Comparison of ENCODE assay signal across 10 cellular contexts in the genomic region with DNA sequence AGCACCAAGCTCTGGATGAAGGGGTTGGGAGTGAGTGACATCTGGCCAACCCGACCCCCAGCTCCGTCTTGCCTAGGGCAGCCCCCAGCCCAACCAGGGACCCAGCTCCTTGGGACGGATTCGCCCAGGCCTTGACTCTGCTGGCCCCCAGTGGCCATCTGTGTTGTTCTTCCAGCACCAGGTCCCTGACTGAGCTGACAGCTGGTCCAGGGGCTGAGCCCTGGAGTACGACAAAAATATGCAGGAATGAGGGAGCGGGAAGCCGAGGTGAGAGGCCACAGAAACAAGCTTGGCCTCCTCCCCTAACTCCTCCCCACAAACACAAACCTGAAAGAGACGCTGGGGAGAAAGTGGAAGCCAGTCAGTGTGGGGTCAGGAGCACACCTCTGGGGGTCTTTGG. TPM values are rescaled to one million over a fixed set of nuclear protein-coding genes. Genes with fewer than 3 reads are reported as not detected.
A peak's percentile ranks its signal among the peaks of the same experiment; 100 is the strongest.
DNase-seq lines count a peak whose midpoint lies in the region; ATAC-seq and TF ChIP-seq lines count a peak whose summit lies in the region.
"Had no signal": no experiment of that assay in that cellular context is flagged by ENCODE, and none has a peak within 500 bp of the region (broad histone marks: within the 10 kb centered on the region; RNA-seq: fewer than 3 reads in every experiment).

No MANE protein-coding gene starts in this region.

- H2AFZ ChIP-seq in Loucy (ENCODE audit: low read length) = no peak overlapping the region

- TF ChIP-seq CTCF in Loucy (conservative IDR thresholded peaks at IDR 0.05; ENCODE audit: low read length) (peak; percentile 69), right atrium auricular region (IDR thresholded peaks at IDR 0.05) (peak; percentile 70 to 74), spleen (IDR thresholded peaks at IDR 0.05 in 8 of 11, conservative IDR thresholded peaks at IDR 0.05 in 3 of 11) (peak in 10 of 11 experiments; percentile 17 to 76 (median 54))

- CTCF ChIA-PET in activated CD8-positive, alpha-beta memory T cell treated with anti-CD3 and anti-CD28 coated beads, Interleukin-2, amount 10 ng/mL, durations not matched to agents 7 days and 5 days (lab: Charles Lee) = interaction anchor here (0.7 to 1.8 kb wide), 5 partner anchors 13 to 914 kb away, joined by 3 to 8 read pairs (median 5); no protein-coding TSS in a partner anchor

- H3K27ac ChIP-seq in right atrium auricular region (no peak overlapping the region), spleen (no peak overlapping the region)

- WGBS in spleen, 5 donors = 6 to 24% (median 10%) methylated on average over 6 to 8 of the region's 8 CpGs

- H3K4me1 ChIP-seq in Loucy (ENCODE audit: insufficient read depth, low read length, poor library complexity, severe bottlenecking) = no peaks in the 10 kb centered on the region
- no peaks in the 10 kb centered on the region for H3K4me1 ChIP-seq in right atrium auricular region
- no peaks in the 10 kb centered on the region for H3K4me1 ChIP-seq in spleen

- H3K9ac ChIP-seq in Loucy (ENCODE audit: low read depth, low read length, poor library complexity, severe bottlenecking) = no peak overlapping the region

- no peak overlapping the region for H3K4me3 Mint-ChIP-seq in activated CD8-positive, alpha-beta memory T cell treated with anti-CD3 and anti-CD28 coated beads, Interleukin-2, amount 10 ng/mL, durations not matched to agents 7 days and 5 days

- DNase-seq in DMS153 (lab: John Stamatoyannopoulos, UW) (peak; percentile 18), DMS153 treated with DMSO at 0.1 percent for 48 hours (lab: John Stamatoyannopoulos, UW; ENCODE audit: unreplicated experiment) (no peak), right atrium auricular region (ENCODE audit: low spot score) (peak; percentile 65), spleen (no peak), NCI-H1436 treated with DMSO at 0.1 percent for 48 hours (lab: John Stamatoyannopoulos, UW) (no peak)
- peak; percentile 47 for DNase-seq in activated CD8-positive, alpha-beta memory T cell treated with anti-CD3 and anti-CD28 coated beads, Interleukin-2, amount 10 ng/mL, durations not matched to agents 7 days and 5 days

- no peak overlapping the region for H3K4me2 ChIP-seq in Loucy (ENCODE audit: low read depth, low read length, poor library complexity, severe bottlenecking)

- no peaks in the 10 kb centered on the region for H3K9me3 Mint-ChIP-seq in activated CD8-positive, alpha-beta memory T cell treated with anti-CD3 and anti-CD28 coated beads, Interleukin-2, amount 10 ng/mL, durations not matched to agents 7 days and 5 days (ENCODE audit: low read depth)

- no peak overlapping the region for H3K27ac Mint-ChIP-seq in activated CD8-positive, alpha-beta memory T cell treated with anti-CD3 and anti-CD28 coated beads, Interleukin-2, amount 10 ng/mL, durations not matched to agents 7 days and 5 days

- H3K79me2 ChIP-seq in Loucy (ENCODE audit: insufficient read depth, low read length) = no peaks in the 10 kb centered on the region

- peaks cover 2% of the 10 kb centered on the region for H3K27me3 Mint-ChIP-seq in activated CD8-positive, alpha-beta memory T cell treated with anti-CD3 and anti-CD28 coated beads, Interleukin-2, amount 10 ng/mL, durations not matched to agents 7 days and 5 days

- H3F3A ChIP-seq in Loucy (ENCODE audit: low read depth) = no peaks in the 10 kb centered on the region

- ATAC-seq in activated CD8-positive, alpha-beta memory T cell treated with anti-CD3 and anti-CD28 coated beads, Interleukin-2, amount 10 ng/mL, durations not matched to agents 7 days and 5 days = no peak
- no peak for ATAC-seq in HG02884 (IDR thresholded peaks at IDR 0.05; ENCODE audit: unreplicated experiment)

- H3K27me3 ChIP-seq in Loucy (ENCODE audit: insufficient read depth, low read length, poor library complexity, severe bottlenecking) (no peaks in the 10 kb centered on the region), right atrium auricular region (peaks cover 0 to under 1% of the 10 kb centered on the region in 2 donors), spleen (replicated peaks in 1 of 7) (peaks cover 0 to 55% (median 4%) of the 10 kb centered on the region in 7 donors)

- H3K4me3 ChIP-seq in Loucy (ENCODE audit: low read length, poor library complexity, severe bottlenecking) = no peak overlapping the region
- H3K4me3 ChIP-seq in right atrium auricular region = no peak overlapping the region
- no peak overlapping the region for H3K4me3 ChIP-seq in spleen
- H3K4me3 ChIP-seq: lung had no signal

- no peak for TF ChIP-seq POLR2A in spleen (IDR thresholded peaks at IDR 0.05)

- no peaks in the 10 kb centered on the region for H3K9me3 ChIP-seq in Loucy (ENCODE audit: insufficient read depth, low read depth, low read length)
- no peaks in the 10 kb centered on the region for H3K9me3 ChIP-seq in right atrium auricular region
- no peaks in the 10 kb centered on the region for H3K9me3 ChIP-seq in spleen

- H3K36me3 ChIP-seq in Loucy (ENCODE audit: insufficient read depth, low read length) (no peaks in the 10 kb centered on the region), right atrium auricular region (no peaks in the 10 kb centered on the region), spleen (no peaks in the 10 kb centered on the region)

- no peaks in the 10 kb centered on the region for H3K36me3 Mint-ChIP-seq in activated CD8-positive, alpha-beta memory T cell treated with anti-CD3 and anti-CD28 coated beads, Interleukin-2, amount 10 ng/mL, durations not matched to agents 7 days and 5 days

- H4K20me1 ChIP-seq in Loucy (ENCODE audit: insufficient read depth, low read length, poor library complexity, severe bottlenecking) = no peaks in the 10 kb centered on the region

- intact Hi-C loops in spleen (cut with DNase I; ENCODE audit: low total_unique reads) = no loop called here

- no peaks in the 10 kb centered on the region for H3K4me1 Mint-ChIP-seq in activated CD8-positive, alpha-beta memory T cell treated with anti-CD3 and anti-CD28 coated beads, Interleukin-2, amount 10 ng/mL, durations not matched to agents 7 days and 5 days

- no peaks in the 10 kb centered on the region for H3K9me2 ChIP-seq in Loucy (replicated peaks; ENCODE audit: low read depth, low read length)

RNA-seq across cellular contexts. Expression of a gene that starts 55.0 kb away (rescaled TPM):
- not detected for total RNA-seq in activated CD8-positive, alpha-beta memory T cell treated with anti-CD3 and anti-CD28 coated beads, Interleukin-2, amount 10 ng/mL, durations not matched to agents 7 days and 5 days
- total RNA-seq in right atrium auricular region = not detected
- not detected for total RNA-seq in spleen
- not detected for polyA plus RNA-seq in spleen
- total RNA-seq: SK-MEL-5 had no signal
- polyA plus RNA-seq: lung had no signal

Comparison
In these comparisons a context has a peak if more than half of its experiments do, and no peak if none do; other contexts are left out.
1. DNase-seq: peak in DMS153 (single experiment), activated CD8-positive, alpha-beta memory T cell treated with anti-CD3 and anti-CD28 coated beads, Interleukin-2, amount 10 ng/mL, durations not matched to agents 7 days and 5 days (single experiment) and right atrium auricular region (single experiment); none in DMS153 treated with DMSO at 0.1 percent for 48 hours (single experiment), spleen (single experiment) and NCI-H1436 treated with DMSO at 0.1 percent for 48 hours (single experiment).
2. Peak in every context shown above with its lines, with median percentiles within 50 percentile points of each other: CTCF ChIP-seq.